ENCODE assay signal across 8 cellular contexts in the genomic region with DNA sequence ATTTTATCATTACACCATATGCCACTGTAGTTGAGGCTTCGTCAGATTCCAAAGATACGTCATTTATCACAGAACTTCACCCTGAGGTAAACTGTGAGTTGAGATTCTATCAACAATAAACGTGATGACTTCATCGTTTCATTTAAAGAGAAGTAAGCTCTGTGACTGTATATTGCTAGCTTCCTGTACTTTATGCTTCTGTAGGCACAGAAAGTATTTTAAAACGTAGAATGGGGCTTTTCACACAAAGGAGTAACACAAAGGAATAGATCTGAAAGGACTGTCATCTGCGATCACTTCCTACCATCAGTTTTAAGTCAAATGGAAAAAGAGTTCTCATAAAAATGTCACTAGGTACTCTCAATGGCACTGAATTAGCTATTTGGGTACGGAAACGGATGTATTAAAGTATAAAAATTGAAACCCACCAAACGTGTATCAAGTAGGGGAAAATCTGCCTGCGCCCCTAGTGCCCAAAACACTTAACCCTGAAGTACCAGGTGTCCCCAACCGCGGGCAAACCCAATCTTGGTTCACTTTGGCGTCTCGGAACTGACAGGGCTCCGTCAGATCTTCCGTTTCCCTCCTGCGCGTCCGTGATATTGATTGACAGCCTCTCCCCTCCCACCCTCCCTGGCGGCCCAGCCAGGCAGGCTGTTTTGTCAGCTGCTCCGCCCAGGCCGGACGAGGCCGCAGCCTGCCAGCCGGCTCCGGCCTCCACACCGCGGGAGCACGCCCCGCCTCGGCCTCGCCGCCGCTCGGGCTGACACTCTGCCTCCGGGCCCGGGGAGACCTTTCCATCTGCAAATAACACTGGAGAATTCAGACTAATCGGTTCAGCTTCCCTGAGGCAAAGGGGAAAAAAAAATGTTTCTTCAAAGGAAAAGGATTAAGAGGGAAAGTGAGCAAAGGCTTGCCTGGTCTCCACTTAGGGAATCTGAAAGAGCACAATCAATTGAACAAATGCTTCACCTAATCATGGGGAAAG.
DNase-seq lines count a peak whose midpoint lies in the region; TF ChIP-seq lines count a peak whose summit lies in the region.

No MANE protein-coding gene starts in this region.

- peak; percentile 40 for TF ChIP-seq CTCF in GM12873 (IDR thresholded peaks at IDR 0.05; ENCODE audit: insufficient read depth, low read depth, low read length, missing control alignments)

- H3K27me3 ChIP-seq in HAP-1 (ENCODE audit: low read depth) = no peaks in the 10 kb centered on the region
- H3K27me3 ChIP-seq in skeletal muscle tissue (ENCODE audit: control insufficient read depth in 3 of 3, insufficient read depth in 3 of 3, low read length in 3 of 3) = no peaks in the 10 kb centered on the region

- DNase-seq in HAP-1 (ENCODE audit: low spot score in 2 of 2) = peak; percentile 79 to 87
- DNase-seq in M059J (ENCODE audit: low read depth) = peak; percentile 91
- peak; percentile 76 for DNase-seq in T-helper 2 cell treated with Interferon-gamma antibody and Interleukin-4, amounts not matched to agents 5 μg/mL and 100 μg/mL, for 36 hours (ENCODE audit: low spot score)
- DNase-seq in brain pericyte (ENCODE audit: low read depth, low spot score) = peak; percentile 11
- peak; percentile 88 for DNase-seq in iPS-NIHi11 (ENCODE audit: low spot score)
- no peak for DNase-seq in NCI-H69 (lab: John Stamatoyannopoulos, UW)

- no peaks in the 10 kb centered on the region for H3K36me3 ChIP-seq in HAP-1 (replicated peaks)
- H3K36me3 ChIP-seq in skeletal muscle tissue (ENCODE audit: control insufficient read depth in 3 of 3, insufficient read depth in 3 of 3, low read length in 3 of 3) = no peaks in the 10 kb centered on the region

- H3K9me3 ChIP-seq in HAP-1 (no peaks in the 10 kb centered on the region), skeletal muscle tissue (ENCODE audit: control insufficient read depth in 3 of 3, low read length in 3 of 3) (no peaks in the 10 kb centered on the region)

- peak overlapping the region; percentile 55 to 66 (median 66) for H3K9ac ChIP-seq in skeletal muscle tissue (ENCODE audit: low read depth in 1 of 3, low read length in 3 of 3)

- peak overlapping the region; percentile 20 for H3K4me3 ChIP-seq in HAP-1
- peak overlapping the region; percentile 46 to 71 (median 64) for H3K4me3 ChIP-seq in skeletal muscle tissue (ENCODE audit: low read length in 3 of 3)

- H3K27ac ChIP-seq in skeletal muscle tissue (ENCODE audit: low read depth, low read length) = peak overlapping the region; percentile 32

- H3K4me1 Mint-ChIP-seq in T-helper 2 cell treated with Interferon-gamma antibody and Interleukin-4, amounts not matched to agents 5 μg/mL and 100 μg/mL, for 36 hours (ENCODE audit: low read depth) = peaks cover 27% of the 10 kb centered on the region

- H3K36me3 Mint-ChIP-seq in T-helper 2 cell treated with Interferon-gamma antibody and Interleukin-4, amounts not matched to agents 5 μg/mL and 100 μg/mL, for 36 hours (ENCODE audit: low read depth) = no peaks in the 10 kb centered on the region

- in situ Hi-C loops in HAP-1 (cut with MboI; ENCODE audit: low sequenced_read_pairs) = no loop called here

- peak overlapping the region; percentile 85 for H3K4me3 Mint-ChIP-seq in T-helper 2 cell treated with Interferon-gamma antibody and Interleukin-4, amounts not matched to agents 5 μg/mL and 100 μg/mL, for 36 hours

- no peaks in the 10 kb centered on the region for H3K9me3 Mint-ChIP-seq in T-helper 2 cell treated with Interferon-gamma antibody and Interleukin-4, amounts not matched to agents 5 μg/mL and 100 μg/mL, for 36 hours

- H3K27me3 Mint-ChIP-seq in T-helper 2 cell treated with Interferon-gamma antibody and Interleukin-4, amounts not matched to agents 5 μg/mL and 100 μg/mL, for 36 hours (ENCODE audit: low read depth) = peaks cover 7% of the 10 kb centered on the region

- H3K4me1 ChIP-seq in HAP-1 = peaks cover 11% of the 10 kb centered on the region
- peaks cover 0 to 14% (median 7%) of the 10 kb centered on the region in 3 donors for H3K4me1 ChIP-seq in skeletal muscle tissue (ENCODE audit: control insufficient read depth in 3 of 3, insufficient read depth in 3 of 3, low read length in 3 of 3)

- peak overlapping the region; percentile 90 for H3K27ac Mint-ChIP-seq in T-helper 2 cell treated with Interferon-gamma antibody and Interleukin-4, amounts not matched to agents 5 μg/mL and 100 μg/mL, for 36 hours
